17 cellular contexts compared by ENCODE assay signal in genomic region chr19:5914358-5914774, GRCh38. TPM values are rescaled to one million over a fixed set of nuclear protein-coding genes. Genes with fewer than 3 reads are reported as not detected.
A peak's percentile ranks its signal among the peaks of the same experiment; 100 is the strongest.
DNase-seq lines count a peak whose midpoint lies in the region; ATAC-seq, FAIRE-seq and TF ChIP-seq lines count a peak whose summit lies in the region.
"Had no signal": no experiment of that assay in that cellular context is flagged by ENCODE, and none has a peak within 500 bp of the region (broad histone marks: within the 10 kb centered on the region; RNA-seq: fewer than 3 reads in every experiment).

No MANE protein-coding gene starts in this region.

- ATAC-seq in RWPE2 (ENCODE audit: low read depth) (no peak), esophagus mucosa (peak; percentile 4)

- no peaks in the 10 kb centered on the region for H3K27me3 Mint-ChIP-seq in type B pancreatic cell
- H3K27me3 Mint-ChIP-seq: activated naive CD8-positive, alpha-beta T cell had no signal

- no peak for FAIRE-seq in urothelium cell line (lab: Jason Lieb, UNC)
- FAIRE-seq: colon had no signal

- H3K36me3 ChIP-seq in RWPE2 (ENCODE audit: low read depth) (no peaks in the 10 kb centered on the region), mucosa of stomach (ENCODE audit: control insufficient read depth, insufficient read depth, low read length) (peaks cover 15% of the 10 kb centered on the region)

- H3K9me3 Mint-ChIP-seq in type B pancreatic cell = no peaks in the 10 kb centered on the region
- H3K9me3 Mint-ChIP-seq: nephron; T-helper 1 cell treated with Interleukin-12 subunit alpha and Interleukin-12 subunit beta and Interleukin-4 antibody, amounts not matched to agents 30 μg/mL and 1 μg/mL, for 36 hours had no signal

- peak overlapping the region; percentile 80 for H3K27ac Mint-ChIP-seq in type B pancreatic cell
- H3K27ac Mint-ChIP-seq: activated naive CD8-positive, alpha-beta T cell; T-helper 1 cell treated with Interleukin-12 subunit alpha and Interleukin-12 subunit beta and Interleukin-4 antibody, amounts not matched to agents 30 μg/mL and 1 μg/mL, for 36 hours had no signal

- H3K4me1 ChIP-seq in RWPE2 (ENCODE audit: insufficient read depth, poor library complexity, severe bottlenecking) = peaks cover 22% of the 10 kb centered on the region
- peaks cover 31% of the 10 kb centered on the region for H3K4me1 ChIP-seq in mucosa of stomach (ENCODE audit: control insufficient read depth, insufficient read depth, low read length)
- H3K4me1 ChIP-seq: HAP-1 had no signal

- no peaks in the 10 kb centered on the region for H3K36me3 Mint-ChIP-seq in type B pancreatic cell
- H3K36me3 Mint-ChIP-seq: activated naive CD8-positive, alpha-beta T cell had no signal

- TF ChIP-seq CTCF in RWPE2 (IDR thresholded peaks at IDR 0.05; ENCODE audit: poor library complexity, severe bottlenecking) (no peak), type B pancreatic cell (conservative IDR thresholded peaks at IDR 0.05) (no peak)

- peak overlapping the region; percentile 32 for H3K27ac ChIP-seq in RWPE2 (ENCODE audit: poor library complexity, severe bottlenecking)

- H3K4me3 Mint-ChIP-seq in type B pancreatic cell = peak overlapping the region; percentile 52
- H3K4me3 Mint-ChIP-seq: activated naive CD8-positive, alpha-beta T cell; nephron; T-helper 1 cell treated with Interleukin-12 subunit alpha and Interleukin-12 subunit beta and Interleukin-4 antibody, amounts not matched to agents 30 μg/mL and 1 μg/mL, for 36 hours had no signal

- H3K9ac ChIP-seq in mucosa of stomach (ENCODE audit: low read length) = peak overlapping the region; percentile 67

- H3K4me3 ChIP-seq in RWPE2 (ENCODE audit: severe bottlenecking) (no peak overlapping the region), mucosa of stomach (ENCODE audit: low read length) (peak overlapping the region; percentile 1)
- H3K4me3 ChIP-seq: HAP-1 had no signal

- H3K27me3 ChIP-seq in RWPE2 (ENCODE audit: insufficient read depth, poor library complexity, severe bottlenecking) = no peaks in the 10 kb centered on the region
- H3K27me3 ChIP-seq in mucosa of stomach (ENCODE audit: control insufficient read depth, insufficient read depth, low read length) = no peaks in the 10 kb centered on the region

- peaks cover 4% of the 10 kb centered on the region for H3K4me1 Mint-ChIP-seq in type B pancreatic cell (ENCODE audit: unreplicated experiment)
- H3K4me1 Mint-ChIP-seq: nephron had no signal

- DNase-seq in RWPE2 (ENCODE audit: low spot score) (no peak), type B pancreatic cell (ENCODE audit: extremely low spot score, unreplicated experiment) (no peak), NK-92 (lab: John Stamatoyannopoulos, UW; ENCODE audit: unreplicated experiment) (no peak), HT-29 (ENCODE audit: low spot score) (no peak), urothelium cell line (ENCODE audit: low spot score) (no peak)
- DNase-seq: activated CD4-positive, alpha-beta T cell treated with anti-CD3 and anti-CD28 coated beads for 4 hours; activated T-cell treated with anti-CD3 and anti-CD28 coated beads for 4 hours; erythroblast; stimulated activated naive CD4-positive, alpha-beta T cell treated with Interleukin-2 at 50 U/mL for 16 hours had no signal

- H3K9me3 ChIP-seq in RWPE2 (ENCODE audit: severe bottlenecking) (no peaks in the 10 kb centered on the region), mucosa of stomach (ENCODE audit: control insufficient read depth, low read length) (no peaks in the 10 kb centered on the region)
- H3K9me3 ChIP-seq: HAP-1 had no signal

RNA-seq across cellular contexts. Expression of gene CAPS, which starts 0.3 kb away (rescaled TPM):
- total RNA-seq in esophagus mucosa (2.7 TPM), type B pancreatic cell (ENCODE audit: low replicate concordance) (13.9 and 14.1 TPM in 2 replicates)
- 13.9 and 20.1 TPM in 2 replicates for total RNA-seq in HT-29 (2014; rRNA removed; shearing (Covaris generic))

RNA-seq across cellular contexts. Expression of gene VMAC, which starts 9.7 kb away (rescaled TPM):
- total RNA-seq in esophagus mucosa (4.1 TPM), type B pancreatic cell (ENCODE audit: low replicate concordance) (7.1 and 7.4 TPM in 2 replicates)
- 3.5 and 6.0 TPM in 2 replicates for total RNA-seq in HT-29 (2014; rRNA removed; shearing (Covaris generic))

RNA-seq across cellular contexts. Expression of gene NDUFA11, which starts 10.8 kb away (rescaled TPM):
- total RNA-seq in esophagus mucosa (217 TPM), type B pancreatic cell (ENCODE audit: low replicate concordance) (253 and 265 TPM in 2 replicates)
- 265 and 313 TPM in 2 replicates for total RNA-seq in HT-29 (2014; rRNA removed; shearing (Covaris generic))

RNA-seq across cellular contexts. Expression of gene FUT5, which starts 44.0 kb away (rescaled TPM):
- total RNA-seq in esophagus mucosa (not detected), type B pancreatic cell (ENCODE audit: low replicate concordance) (0.17 TPM in 1 of 2 replicates, not detected in the other)
- not detected in 2 replicates for total RNA-seq in HT-29 (2014; rRNA removed; shearing (Covaris generic))
- total RNA-seq: M059J had no signal
